In genomic region chr6:154732824-154733609, GRCh38 we compare ENCODE assay signal across 8 cellular contexts. TPM values are rescaled to one million over a fixed set of nuclear protein-coding genes. Genes with fewer than 3 reads are reported as not detected.
DNase-seq lines count a peak whose midpoint lies in the region; ATAC-seq lines count a peak whose summit lies in the region.

TSS of gene SCAF8 (plus strand) at chr6:154733416. CDS start at chr6:154733901, 485 bp downstream.

- H3K27ac ChIP-seq in mesodermal cell (ENCODE audit: low read depth, low read length, severe bottlenecking) = peak within 1 kb of the TSS; percentile 99

- peak within 1 kb of the TSS; percentile 88 for H3K27ac Mint-ChIP-seq in activated CD8-positive, alpha-beta memory T cell treated with anti-CD3 and anti-CD28 coated beads, Interleukin-2, amount 10 ng/mL, durations not matched to agents 7 days and 5 days

- H3K4me1 Mint-ChIP-seq in activated CD8-positive, alpha-beta memory T cell treated with anti-CD3 and anti-CD28 coated beads, Interleukin-2, amount 10 ng/mL, durations not matched to agents 7 days and 5 days = peaks cover 38% of the 10 kb centered on the region

- H3K4me3 Mint-ChIP-seq in activated CD8-positive, alpha-beta memory T cell treated with anti-CD3 and anti-CD28 coated beads, Interleukin-2, amount 10 ng/mL, durations not matched to agents 7 days and 5 days = peak within 1 kb of the TSS; percentile 81

- CTCF ChIA-PET in activated CD8-positive, alpha-beta memory T cell treated with anti-CD3 and anti-CD28 coated beads, Interleukin-2, amount 10 ng/mL, durations not matched to agents 7 days and 5 days (lab: Charles Lee) = no interaction called here

- no peaks in the 10 kb centered on the region for H3K27me3 Mint-ChIP-seq in activated CD8-positive, alpha-beta memory T cell treated with anti-CD3 and anti-CD28 coated beads, Interleukin-2, amount 10 ng/mL, durations not matched to agents 7 days and 5 days

- no peaks in the 10 kb centered on the region for H3K27me3 ChIP-seq in endocrine pancreas (ENCODE audit: control insufficient read depth, insufficient read depth, low read length)

- H3K4me3 ChIP-seq in endocrine pancreas (ENCODE audit: control insufficient read depth, insufficient read depth, low read length) (peak within 1 kb of the TSS; percentile 98), mesodermal cell (ENCODE audit: extremely low read depth, insufficient read depth, low read length, poor library complexity, severe bottlenecking) (peak within 1 kb of the TSS; percentile 82)

- WGBS in mesodermal cell (ENCODE audit: insufficient coverage in 2 of 2), 2 experiments = 1 to 2% methylated on average over 32 to 52 of the region's 76 CpGs

- ATAC-seq in GM19397 (IDR thresholded peaks at IDR 0.05; ENCODE audit: unreplicated experiment) (peak; percentile 85), HG03565 (IDR thresholded peaks at IDR 0.05; ENCODE audit: unreplicated experiment) (peak; percentile 73)
- peak; percentile 77 for ATAC-seq in activated CD8-positive, alpha-beta memory T cell treated with anti-CD3 and anti-CD28 coated beads, Interleukin-2, amount 10 ng/mL, durations not matched to agents 7 days and 5 days

- H3K36me3 ChIP-seq in endocrine pancreas (ENCODE audit: control insufficient read depth, insufficient read depth, low read length) = no peaks in the 10 kb centered on the region
- H3K36me3 ChIP-seq in mesodermal cell (ENCODE audit: control insufficient read depth, insufficient read depth, low read length) = peaks cover 14% of the 10 kb centered on the region

- peak within 1 kb of the TSS; percentile 76 for H3K9ac ChIP-seq in endocrine pancreas (ENCODE audit: control insufficient read depth, insufficient read depth, low read length)

- H3K9me3 ChIP-seq in endocrine pancreas (ENCODE audit: control insufficient read depth, low read length) (no peaks in the 10 kb centered on the region), mesodermal cell (ENCODE audit: control insufficient read depth, low read length) (no peaks in the 10 kb centered on the region)

- H3K4me1 ChIP-seq in endocrine pancreas (ENCODE audit: control insufficient read depth, insufficient read depth, low read length) = peaks cover 5% of the 10 kb centered on the region
- H3K4me1 ChIP-seq in mesodermal cell (ENCODE audit: control insufficient read depth, insufficient read depth, low read length, poor library complexity, severe bottlenecking) = peaks cover 18% of the 10 kb centered on the region

- peaks cover 5% of the 10 kb centered on the region for H3K36me3 Mint-ChIP-seq in activated CD8-positive, alpha-beta memory T cell treated with anti-CD3 and anti-CD28 coated beads, Interleukin-2, amount 10 ng/mL, durations not matched to agents 7 days and 5 days

- DNase-seq in COLO829 (ENCODE audit: low spot score) (peak; percentile 46), NOMO-1 (lab: John Stamatoyannopoulos, UW; ENCODE audit: unreplicated experiment in 2 of 2) (peak; percentile 70 to 82)
- peak; percentile 84 for DNase-seq in activated CD8-positive, alpha-beta memory T cell treated with anti-CD3 and anti-CD28 coated beads, Interleukin-2, amount 10 ng/mL, durations not matched to agents 7 days and 5 days
- peak; percentile 63 to 75 for DNase-seq in stimulated activated CD8-positive, alpha-beta memory T cell treated with anti-CD3 and anti-CD28 coated beads, Interleukin-15, amount 100 ng/mL, for 4 hours (ENCODE audit: low read depth in 2 of 2)

- H3K9me3 Mint-ChIP-seq in activated CD8-positive, alpha-beta memory T cell treated with anti-CD3 and anti-CD28 coated beads, Interleukin-2, amount 10 ng/mL, durations not matched to agents 7 days and 5 days (ENCODE audit: low read depth) = no peaks in the 10 kb centered on the region

RNA-seq across cellular contexts. Expression of gene SCAF8, which starts in this region (rescaled TPM):
- 10 to 100 TPM; 34.3 to 36.1 TPM for total RNA-seq in activated CD8-positive, alpha-beta memory T cell treated with anti-CD3 and anti-CD28 coated beads, Interleukin-2, amount 10 ng/mL, durations not matched to agents 7 days and 5 days
- polyA plus RNA-seq in mesodermal cell (2013, experiment 1 of 2) = 24.2 TPM
- 26.1 TPM for polyA plus RNA-seq in mesodermal cell (2013, experiment 2 of 2)

Comparison
In these comparisons a context has a peak if more than half of its experiments do, and no peak if none do; other contexts are left out.
1. Peak in every context shown above with its lines: DNase-seq, ATAC-seq, H3K4me3 ChIP-seq and H3K27ac ChIP-seq.